Comparison of ENCODE assay signal across 17 cellular contexts in the genomic region with DNA sequence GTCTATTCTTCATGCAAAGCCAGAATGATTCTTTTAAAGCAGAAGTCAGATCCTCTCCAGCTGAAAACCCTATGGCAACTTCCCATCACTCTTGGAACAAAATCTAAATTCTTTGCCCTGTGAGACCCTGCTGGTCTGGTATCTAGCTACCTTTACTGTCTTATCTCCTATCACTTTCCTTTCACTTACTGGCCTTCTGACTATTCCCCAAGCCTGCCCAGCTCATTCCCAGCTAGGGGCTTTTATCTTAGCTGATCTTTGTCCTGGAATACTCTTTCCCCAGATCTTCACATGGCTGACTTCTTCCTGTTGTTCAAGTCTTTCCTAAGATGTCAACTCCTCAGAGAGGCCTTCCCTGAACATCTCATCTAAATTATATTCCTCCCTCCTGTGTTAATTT.
DNase-seq lines count a peak whose midpoint lies in the region; ATAC-seq and TF ChIP-seq lines count a peak whose summit lies in the region.
"Had no signal": no experiment of that assay in that cellular context is flagged by ENCODE, and none has a peak within 500 bp of the region (broad histone marks: within the 10 kb centered on the region; RNA-seq: fewer than 3 reads in every experiment).

No MANE protein-coding gene starts in this region.

- H3K36me3 Mint-ChIP-seq in nephron progenitor cell (ENCODE audit: low read depth) (peaks cover 9% of the 10 kb centered on the region), WTC11 (no peaks in the 10 kb centered on the region)
- H3K36me3 Mint-ChIP-seq: CD4-positive, CD25-positive, alpha-beta regulatory T cell; CD8-positive, alpha-beta T cell had no signal

- POLR2A ChIA-PET in HCT116 (lab: Charles Lee) (no interaction called here), WTC11 (lab: Charles Lee) (no interaction called here)

- TF ChIP-seq CTCF in HCT116 (IDR thresholded peaks at IDR 0.05 in 2 of 3, conservative IDR thresholded peaks at IDR 0.05 in 1 of 3; ENCODE audit: borderline replicate concordance in 1 of 3, insufficient read depth in 1 of 3, low read depth in 2 of 3, low read length in 2 of 3) (no peak), nephron progenitor cell (IDR thresholded peaks at IDR 0.05) (no peak), testis (IDR thresholded peaks at IDR 0.05) (no peak), WTC11 (IDR thresholded peaks at IDR 0.05) (no peak)

- H3K27me3 Mint-ChIP-seq in nephron progenitor cell (ENCODE audit: low read depth, poor library complexity) (peaks cover 3% of the 10 kb centered on the region), WTC11 (ENCODE audit: low read depth) (no peaks in the 10 kb centered on the region; the same call in none of the 2 replicates)

- no peaks in the 10 kb centered on the region for H3K9me3 Mint-ChIP-seq in nephron progenitor cell
- H3K9me3 Mint-ChIP-seq in WTC11: no peaks in the 10 kb centered on the region
- H3K9me3 Mint-ChIP-seq: CD8-positive, alpha-beta T cell; GM23338; H9 had no signal

- RAD21 ChIA-PET in HCT116 (lab: Charles Lee; ENCODE audit: low non-redundant PET in 1 of 2, low total read pairs in 2 of 2, uncharacterized antibody in 2 of 2, unreplicated experiment in 2 of 2): no interaction called here

- peaks cover 16% of the 10 kb centered on the region for H3K79me2 ChIP-seq in HCT116 (ENCODE audit: insufficient read depth, low read length)

- no peak overlapping the region for H3K4me3 ChIP-seq in HCT116 (replicated peaks in 1 of 2; ENCODE audit: low read depth in 1 of 2, low read length in 2 of 2)
- no peak overlapping the region for H3K4me3 ChIP-seq in testis
- H3K4me3 ChIP-seq: GM23338 had no signal

- no peaks in the 10 kb centered on the region for H4K20me1 ChIP-seq in HCT116 (ENCODE audit: insufficient read depth)

- H3K4me3 Mint-ChIP-seq in nephron progenitor cell (no peak overlapping the region), WTC11 (no peak overlapping the region)
- H3K4me3 Mint-ChIP-seq: CD4-positive, CD25-positive, alpha-beta regulatory T cell; CD8-positive, alpha-beta T cell; GM23338; H9 had no signal

- intact Hi-C loops in HCT116 (cut with micrococcal nuclease): no loop called here
- intact Hi-C loops in testis (cut with DNase I; ENCODE audit: low total_unique reads): no loop called here

- no peak overlapping the region for H3K9ac ChIP-seq in HCT116 (ENCODE audit: low read length)

- CTCF ChIA-PET in HCT116 (lab: Charles Lee): no interaction called here
- CTCF ChIA-PET in WTC11 (lab: Charles Lee): no interaction called here

- H3K4me1 Mint-ChIP-seq in nephron progenitor cell (peaks cover 98% of the 10 kb centered on the region), WTC11 (peaks cover 11% of the 10 kb centered on the region)
- H3K4me1 Mint-ChIP-seq: CD4-positive, CD25-positive, alpha-beta regulatory T cell had no signal

- H3K27ac ChIP-seq in HCT116 (ENCODE audit: low read depth, low read length) (no peak overlapping the region), testis (peak overlapping the region; percentile 48 to 83)

- H3K36me3 ChIP-seq in HCT116 (ENCODE audit: control insufficient read depth in 1 of 2, insufficient read depth in 2 of 2, low read length in 2 of 2) (no peaks in the 10 kb centered on the region), testis (ENCODE audit: low read depth, missing control alignments) (no peaks in the 10 kb centered on the region)

- no peak for TF ChIP-seq RAD21 in HCT116 (IDR thresholded peaks at IDR 0.05; ENCODE audit: low read depth)

- H3K4me1 ChIP-seq in HCT116 (ENCODE audit: control insufficient read depth in 1 of 2, insufficient read depth in 2 of 2, low read length in 2 of 2): peaks cover 16 to 70% of the 10 kb centered on the region in 2 experiments; a peak in 3 of 4 replicates
- H3K4me1 ChIP-seq in testis: peaks cover 26% of the 10 kb centered on the region

- no peaks in the 10 kb centered on the region for H3K9me2 ChIP-seq in HCT116 (ENCODE audit: insufficient read depth)

- H3K4me2 ChIP-seq in HCT116 (ENCODE audit: low read length): 0 out of 2 replicates have a peak overlapping the region, but pooled peaks have one; percentile 6
- H3K4me2 ChIP-seq: GM23338 had no signal

- no peak for DNase-seq in HCT116 (ENCODE audit: low read depth, low spot score)
- peak; percentile 62 for DNase-seq in islet precursor cell
- no peak for DNase-seq in nephron progenitor cell
- no peak for DNase-seq in testis
- DNase-seq in activated T-cell treated with anti-CD3 and anti-CD28 coated beads, Interleukin-2, amount 50 U/mL, for 1 hour: no peak
- DNase-seq in superior temporal gyrus (ENCODE audit: extremely low spot score): no peak
- no peak for DNase-seq in WTC11 (ENCODE audit: low spot score)
- DNase-seq: C1 segment of cervical spinal cord; CD4-positive, CD25-positive, alpha-beta regulatory T cell; CD8-positive, alpha-beta T cell; DMS 273 treated with DMSO at 0.1 percent for 48 hours; DMS79; EL; GF-D8; H9 had no signal

- no peak overlapping the region for H2AFZ ChIP-seq in HCT116 (ENCODE audit: low read depth, low read length, poor library complexity, severe bottlenecking)
- H2AFZ ChIP-seq: GM23338 had no signal

- H3K27me3 ChIP-seq in HCT116 (ENCODE audit: insufficient read depth, low read length) (no peaks in the 10 kb centered on the region), testis (no peaks in the 10 kb centered on the region)

- BruUV-seq in HCT116 (replicated peaks; lab: Mats Ljungman, UMichigan): no TSS peak

- H3K9me3 ChIP-seq in HCT116 (ENCODE audit: control insufficient read depth in 1 of 2, insufficient read depth in 1 of 2, low read depth in 1 of 2, low read length in 2 of 2) (no peaks in the 10 kb centered on the region), testis (no peaks in the 10 kb centered on the region)

- H3K27ac Mint-ChIP-seq in nephron progenitor cell: peak overlapping the region; percentile 15
- no peak overlapping the region for H3K27ac Mint-ChIP-seq in WTC11
- H3K27ac Mint-ChIP-seq: CD4-positive, CD25-positive, alpha-beta regulatory T cell; CD8-positive, alpha-beta T cell; GM23338; H9 had no signal

- ATAC-seq in HCT116 (no peak), HG02981 (IDR thresholded peaks at IDR 0.05; ENCODE audit: unreplicated experiment) (no peak), WTC11 (no peak)
- ATAC-seq: CD8-positive, alpha-beta T cell; GM23338 had no signal

- no peak for TF ChIP-seq POLR2A in HCT116 (IDR thresholded peaks at IDR 0.05; ENCODE audit: borderline replicate concordance, extremely low read depth, insufficient read depth, insufficient read length)
- TF ChIP-seq POLR2A in testis (IDR thresholded peaks at IDR 0.05): no peak

TF ChIP-seq in HCT116, 20 proteins besides CTCF, POLR2A, EP300 and RAD21 (continues in another document):
- TF ChIP-seq, protein P1, sequence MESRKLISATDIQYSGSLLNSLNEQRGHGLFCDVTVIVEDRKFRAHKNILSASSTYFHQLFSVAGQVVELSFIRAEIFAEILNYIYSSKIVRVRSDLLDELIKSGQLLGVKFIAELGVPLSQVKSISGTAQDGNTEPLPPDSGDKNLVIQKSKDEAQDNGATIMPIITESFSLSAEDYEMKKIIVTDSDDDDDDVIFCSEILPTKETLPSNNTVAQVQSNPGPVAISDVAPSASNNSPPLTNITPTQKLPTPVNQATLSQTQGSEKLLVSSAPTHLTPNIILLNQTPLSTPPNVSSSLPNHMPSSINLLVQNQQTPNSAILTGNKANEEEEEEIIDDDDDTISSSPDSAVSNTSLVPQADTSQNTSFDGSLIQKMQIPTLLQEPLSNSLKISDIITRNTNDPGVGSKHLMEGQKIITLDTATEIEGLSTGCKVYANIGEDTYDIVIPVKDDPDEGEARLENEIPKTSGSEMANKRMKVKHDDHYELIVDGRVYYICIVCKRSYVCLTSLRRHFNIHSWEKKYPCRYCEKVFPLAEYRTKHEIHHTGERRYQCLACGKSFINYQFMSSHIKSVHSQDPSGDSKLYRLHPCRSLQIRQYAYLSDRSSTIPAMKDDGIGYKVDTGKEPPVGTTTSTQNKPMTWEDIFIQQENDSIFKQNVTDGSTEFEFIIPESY (IDR thresholded peaks at IDR 0.05; ENCODE audit: extremely low read depth, insufficient replicate concordance, low read length): no peak
- no peak for TF ChIP-seq JUND (IDR thresholded peaks at IDR 0.05)
- TF ChIP-seq ELF1 (IDR thresholded peaks at IDR 0.05; ENCODE audit: borderline replicate concordance, low read depth): no peak
- no peak for TF ChIP-seq EGR1 (IDR thresholded peaks at IDR 0.05; ENCODE audit: low read depth)
- no peak for TF ChIP-seq POLR2AphosphoS5 (IDR thresholded peaks at IDR 0.05; ENCODE audit: low read depth, low read length)
- TF ChIP-seq FOSL1 (IDR thresholded peaks at IDR 0.05; ENCODE audit: low read depth): no peak
- TF ChIP-seq SIN3A (IDR thresholded peaks at IDR 0.05; ENCODE audit: low read depth): no peak
- TF ChIP-seq EZH2phosphoT487 (IDR thresholded peaks at IDR 0.05; ENCODE audit: borderline replicate concordance): no peak
- TF ChIP-seq SP1 (IDR thresholded peaks at IDR 0.05; ENCODE audit: low read depth): no peak

TF ChIP-seq in WTC11, 78 proteins besides CTCF, POLR2A, EP300 and RAD21 (continues in another document):
- TF ChIP-seq, protein P2, sequence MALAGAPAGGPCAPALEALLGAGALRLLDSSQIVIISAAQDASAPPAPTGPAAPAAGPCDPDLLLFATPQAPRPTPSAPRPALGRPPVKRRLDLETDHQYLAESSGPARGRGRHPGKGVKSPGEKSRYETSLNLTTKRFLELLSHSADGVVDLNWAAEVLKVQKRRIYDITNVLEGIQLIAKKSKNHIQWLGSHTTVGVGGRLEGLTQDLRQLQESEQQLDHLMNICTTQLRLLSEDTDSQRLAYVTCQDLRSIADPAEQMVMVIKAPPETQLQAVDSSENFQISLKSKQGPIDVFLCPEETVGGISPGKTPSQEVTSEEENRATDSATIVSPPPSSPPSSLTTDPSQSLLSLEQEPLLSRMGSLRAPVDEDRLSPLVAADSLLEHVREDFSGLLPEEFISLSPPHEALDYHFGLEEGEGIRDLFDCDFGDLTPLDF (CRISPR knock-in tag; IDR thresholded peaks at IDR 0.05): no peak
- TF ChIP-seq NR2C2 (CRISPR knock-in tag; IDR thresholded peaks at IDR 0.05): no peak
- TF ChIP-seq KAT7 (CRISPR knock-in tag; IDR thresholded peaks at IDR 0.05; ENCODE audit: borderline replicate concordance): no peak
- no peak for TF ChIP-seq RELA (CRISPR knock-in tag; IDR thresholded peaks at IDR 0.05; ENCODE audit: borderline replicate concordance)
